18 cellular contexts compared by ENCODE assay signal in genomic region chr10:123936426-123936825, GRCh38. TPM values are rescaled to one million over a fixed set of nuclear protein-coding genes. Genes with fewer than 3 reads are reported as not detected.
DNase-seq lines count a peak whose midpoint lies in the region; ATAC-seq and TF ChIP-seq lines count a peak whose summit lies in the region.
"Had no signal": no experiment of that assay in that cellular context is flagged by ENCODE, and none has a peak within 500 bp of the region (broad histone marks: within the 10 kb centered on the region; RNA-seq: fewer than 3 reads in every experiment).

No MANE protein-coding gene starts in this region.

- peak; percentile 76 for ATAC-seq in sciatic nerve
- ATAC-seq in GM18498 (IDR thresholded peaks at IDR 0.05; ENCODE audit: unreplicated experiment), result no peak
- no peak for ATAC-seq in omental fat pad (ENCODE audit: low FRiP score)
- ATAC-seq in HG03457 (IDR thresholded peaks at IDR 0.05; ENCODE audit: unreplicated experiment), result no peak
- ATAC-seq: K562 had no signal

- H3K27ac ChIP-seq in HEK293 (ENCODE audit: extremely low read depth, low read depth, low read length) (no peak overlapping the region), Peyer's patch (no peak overlapping the region)
- H3K27ac ChIP-seq: BLaER1, HL-60 had no signal

- no peaks in the 10 kb centered on the region; the same call in 1 of the 2 replicates for H3K9me3 ChIP-seq in HEK293 (ENCODE audit: control insufficient read depth, insufficient read depth, low read depth, low read length)
- peaks cover 0 to 3% (median 0%) of the 10 kb centered on the region in 4 donors for H3K9me3 ChIP-seq in Peyer's patch
- H3K9me3 ChIP-seq: HAP-1 had no signal

- DNase-seq in AG10803 (ENCODE audit: low read depth) (peak; percentile 30), fibroblast of peridontal ligament (ENCODE audit: extremely low read depth) (peak; percentile 89), sciatic nerve (ENCODE audit: low spot score) (no peak), omental fat pad (ENCODE audit: low spot score) (no peak), Peyer's patch (no peak)
- DNase-seq: CD4-positive, alpha-beta memory T cell; DMS79 treated with DMSO at 0.1 percent for 48 hours; GF-D8; IMR-90 had no signal

- H3K36me3 ChIP-seq in HEK293 (ENCODE audit: control insufficient read depth in 2 of 2, insufficient read depth in 1 of 2, low read length in 2 of 2) (no peaks in the 10 kb centered on the region), Peyer's patch (no peaks in the 10 kb centered on the region)
- H3K36me3 ChIP-seq: BLaER1, HAP-1 had no signal

- no peak for TF ChIP-seq POLR2A in Peyer's patch (IDR thresholded peaks at IDR 0.05)

- TF ChIP-seq CTCF in AG10803 (conservative IDR thresholded peaks at IDR 0.05; ENCODE audit: low read length), result no peak
- TF ChIP-seq CTCF in HEK293 (tag by site-specific recombination; IDR thresholded peaks at IDR 0.05), result no peak
- no peak for TF ChIP-seq CTCF in omental fat pad (IDR thresholded peaks at IDR 0.05)
- TF ChIP-seq CTCF in Peyer's patch (IDR thresholded peaks at IDR 0.05), result no peak

- CTCF ChIA-PET in HEK293 (lab: Yijun Ruan, JAX), result no interaction called here

- intact Hi-C loops in sciatic nerve (cut with DNase I), result no loop called here

- no peaks in the 10 kb centered on the region for H3K4me1 ChIP-seq in HEK293 (ENCODE audit: control insufficient read depth, insufficient read depth, low read length)
- H3K4me1 ChIP-seq in Peyer's patch, result no peaks in the 10 kb centered on the region
- H3K4me1 ChIP-seq: HAP-1 had no signal

- H3K27me3 ChIP-seq in Peyer's patch, result no peaks in the 10 kb centered on the region
- H3K27me3 ChIP-seq: BLaER1 had no signal

- H3K4me3 ChIP-seq in AG10803 (ENCODE audit: low read length) (no peak overlapping the region), HEK293 (ENCODE audit: low read depth, low read length) (no peak overlapping the region), Peyer's patch (no peak overlapping the region)
- H3K4me3 ChIP-seq: BLaER1, HAP-1, K562 had no signal

- POLR2A ChIA-PET in HEK293 (lab: Yijun Ruan, JAX), result no interaction called here

TF ChIP-seq in HEK293, 187 proteins besides CTCF, POLR2A, EP300 and RAD21:
- peak; percentile 89 for TF ChIP-seq PRDM1 (tag by site-specific recombination; IDR thresholded peaks at IDR 0.05)
- TF ChIP-seq ZNF398 (tag by site-specific recombination; IDR thresholded peaks at IDR 0.05), result no peak
- TF ChIP-seq ZNF280D (tag by site-specific recombination; IDR thresholded peaks at IDR 0.05), result no peak
- no peak for TF ChIP-seq SP2 (tag by site-specific recombination; IDR thresholded peaks at IDR 0.05)
- no peak for TF ChIP-seq ZNF843 (tag by site-specific recombination; IDR thresholded peaks at IDR 0.05)
- no peak for TF ChIP-seq ZNF121 (tag by site-specific recombination; IDR thresholded peaks at IDR 0.05)
- no peak for TF ChIP-seq ZNF16 (tag by site-specific recombination; IDR thresholded peaks at IDR 0.05; ENCODE audit: low read depth)

RNA-seq across cellular contexts. Expression of gene CPXM2, which starts 44.8 kb away (rescaled TPM):
- total RNA-seq in sciatic nerve (81.6 TPM), omental fat pad (10 to 100 TPM in 3 of 4 donors, 1 to 10 TPM in 1; 7.3 to 19.2 (median 16.6) TPM), Peyer's patch (10 to 100 TPM in 1 of 4 donors, 1 to 10 TPM in 3; 5.6 to 18.2 (median 7.7) TPM)
- total RNA-seq: A172; CD4-positive, alpha-beta memory T cell; H4; IMR-90; K562 had no signal

Comparison
In these comparisons a context has a peak if more than half of its experiments do, and no peak if none do; other contexts are left out.
1. DNase-seq: peak in AG10803 (single experiment) and fibroblast of peridontal ligament (single experiment); none in sciatic nerve (single experiment), omental fat pad (single experiment) and Peyer's patch (0 of 3).